ENCODE assay signal across 29 cellular contexts in genomic region chr1:245126530-245126929, GRCh38. TPM values are rescaled to one million over a fixed set of nuclear protein-coding genes. Genes with fewer than 3 reads are reported as not detected.
"Had no signal": no experiment of that assay in that cellular context is flagged by ENCODE, and none has a peak within 500 bp of the region (broad histone marks: within the 10 kb centered on the region; RNA-seq: fewer than 3 reads in every experiment).

No MANE protein-coding gene starts in this region.

- H3K4me1 Mint-ChIP-seq: activated naive CD4-positive, alpha-beta T cell treated with anti-CD3 and anti-CD28 coated beads, Interleukin-2, amount 50 U/mL, for 24 hours; activated naive CD8-positive, alpha-beta T cell treated with anti-CD3 and anti-CD28 coated beads, Interleukin-2, amount 10 ng/mL, durations not matched to agents 7 days and 5 days; activated T-helper 17 cell treated with anti-CD3 and anti-CD28 coated beads, Interleukin-2, amount 50 U/mL, for 72 hours; central memory CD8-positive, alpha-beta T cell had no signal

- H3K36me3 Mint-ChIP-seq: activated naive CD4-positive, alpha-beta T cell treated with anti-CD3 and anti-CD28 coated beads, Interleukin-2, amount 50 U/mL, for 24 hours; activated naive CD8-positive, alpha-beta T cell treated with anti-CD3 and anti-CD28 coated beads, Interleukin-2, amount 10 ng/mL, durations not matched to agents 7 days and 5 days; WTC11 had no signal

- DNase-seq: activated CD4-positive, alpha-beta T cell treated with anti-CD3 and anti-CD28 coated beads for 1 hour; activated CD4-positive, alpha-beta T cell treated with anti-CD3 and anti-CD28 coated beads for 48 hours; activated CD4-positive, alpha-beta T cell treated with anti-CD3 and anti-CD28 coated beads, Interleukin-2, amount 50 U/mL, for 1 hour; activated CD4-positive, alpha-beta T cell treated with anti-CD3 and anti-CD28 coated beads, Interleukin-2, amount 50 U/mL, for 48 hours; activated CD8-positive, alpha-beta memory T cell treated with anti-CD3 and anti-CD28 coated beads for 24 hours; activated CD8-positive, alpha-beta T cell treated with anti-CD3 and anti-CD28 coated beads for 36 hours; activated effector memory CD4-positive, alpha-beta T cell treated with Interleukin-2 at 50 U/mL for 16 hours; activated gamma-delta T cell treated with Interleukin-2 at 50 U/mL for 16 hours; activated naive CD4-positive, alpha-beta T cell treated with Interleukin-2 at 50 U/mL for 16 hours; activated naive CD8-positive, alpha-beta T cell treated with anti-CD3 and anti-CD28 coated beads, Interleukin-2, amount 10 ng/mL, durations not matched to agents 7 days and 5 days; activated T-cell treated with anti-CD3 and anti-CD28 coated beads, Interleukin-2, amount 50 U/mL, for 4 hours; cortex of kidney; dermis blood vessel endothelial cell; effector CD4-positive, alpha-beta T cell; effector memory CD8-positive, alpha-beta T cell; esophagus squamous epithelium; foreskin melanocyte; head of caudate nucleus; T-helper 2 cell had no signal

- H3K27ac ChIP-seq: ascending aorta, brain microvascular endothelial cell, epithelial cell of prostate, esophagus squamous epithelium, gastroesophageal sphincter, VCaP had no signal

- H3K36me3 ChIP-seq: ascending aorta, brain microvascular endothelial cell, esophagus squamous epithelium had no signal

- H3K4me3 Mint-ChIP-seq: activated CD8-positive, alpha-beta T cell treated with anti-CD3 and anti-CD28 coated beads for 36 hours; activated naive CD4-positive, alpha-beta T cell treated with anti-CD3 and anti-CD28 coated beads, Interleukin-2, amount 50 U/mL, for 24 hours; activated naive CD8-positive, alpha-beta T cell treated with anti-CD3 and anti-CD28 coated beads, Interleukin-2, amount 10 ng/mL, durations not matched to agents 7 days and 5 days; activated T-cell treated with anti-CD3 and anti-CD28 coated beads, Interleukin-2, amount 50 U/mL, for 4 hours; activated T-helper 17 cell treated with anti-CD3 and anti-CD28 coated beads, Interleukin-2, amount 50 U/mL, for 72 hours; central memory CD8-positive, alpha-beta T cell; effector memory CD8-positive, alpha-beta T cell; WTC11 had no signal

- H3K27me3 ChIP-seq: ascending aorta, brain microvascular endothelial cell had no signal

- ATAC-seq: activated CD8-positive, alpha-beta T cell treated with anti-CD3 and anti-CD28 coated beads for 36 hours; activated T-cell treated with anti-CD3 and anti-CD28 coated beads, Interleukin-2, amount 50 U/mL, for 4 hours; activated T-helper 17 cell treated with anti-CD3 and anti-CD28 coated beads, Interleukin-2, amount 50 U/mL, for 72 hours; effector memory CD8-positive, alpha-beta T cell; gastroesophageal sphincter; WTC11 had no signal

- H3K4me3 ChIP-seq: ascending aorta, esophagus squamous epithelium, gastroesophageal sphincter had no signal

- H3K27ac Mint-ChIP-seq: activated CD8-positive, alpha-beta T cell treated with anti-CD3 and anti-CD28 coated beads for 36 hours; activated naive CD4-positive, alpha-beta T cell treated with anti-CD3 and anti-CD28 coated beads, Interleukin-2, amount 50 U/mL, for 24 hours; activated naive CD8-positive, alpha-beta T cell treated with anti-CD3 and anti-CD28 coated beads, Interleukin-2, amount 10 ng/mL, durations not matched to agents 7 days and 5 days; activated T-helper 17 cell treated with anti-CD3 and anti-CD28 coated beads, Interleukin-2, amount 50 U/mL, for 72 hours; effector memory CD8-positive, alpha-beta T cell; WTC11 had no signal

- H3K9me3 Mint-ChIP-seq: activated CD8-positive, alpha-beta T cell treated with anti-CD3 and anti-CD28 coated beads for 36 hours; activated naive CD4-positive, alpha-beta T cell treated with anti-CD3 and anti-CD28 coated beads, Interleukin-2, amount 50 U/mL, for 24 hours; activated naive CD8-positive, alpha-beta T cell treated with anti-CD3 and anti-CD28 coated beads, Interleukin-2, amount 10 ng/mL, durations not matched to agents 7 days and 5 days; activated T-cell treated with anti-CD3 and anti-CD28 coated beads, Interleukin-2, amount 50 U/mL, for 4 hours; activated T-helper 17 cell treated with anti-CD3 and anti-CD28 coated beads, Interleukin-2, amount 50 U/mL, for 72 hours; central memory CD8-positive, alpha-beta T cell; WTC11 had no signal

- H3K4me1 ChIP-seq: ascending aorta, esophagus squamous epithelium had no signal

- H3K9me3 ChIP-seq: ascending aorta, esophagus squamous epithelium, gastroesophageal sphincter had no signal

RNA-seq across cellular contexts. Expression of gene KIF26B, which starts 28.3 kb away (rescaled TPM):
- total RNA-seq: activated T-helper 17 cell treated with anti-CD3 and anti-CD28 coated beads, Interleukin-2, amount 50 U/mL, for 72 hours; ascending aorta; T-helper 1 cell treated with Interleukin-12 subunit alpha and Interleukin-12 subunit beta and Interleukin-4 antibody, amounts not matched to agents 30 ng/mL and 1 ng/mL, for 36 hours had no signal
